ENCODE assay signal across 15 cellular contexts in the genomic region with DNA sequence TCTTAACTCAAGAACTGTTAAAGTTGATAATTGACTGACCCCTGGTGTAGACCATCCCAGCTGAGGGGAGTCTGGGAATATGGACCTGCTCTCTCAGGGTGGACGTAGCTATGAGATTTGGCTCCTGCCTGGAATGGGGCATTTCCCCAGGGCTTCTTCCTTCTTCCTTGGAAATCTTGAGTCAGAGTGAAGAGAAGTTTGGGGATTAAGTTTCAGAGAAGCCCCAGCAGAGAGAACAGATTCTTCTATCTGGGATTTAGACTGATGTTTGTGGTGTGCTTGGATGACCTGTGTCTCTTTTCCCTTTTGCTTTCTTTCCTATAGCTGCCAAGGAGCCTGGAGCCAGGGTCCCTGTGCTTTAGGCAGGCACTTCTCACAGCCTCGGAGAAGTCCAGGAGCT. TPM values are rescaled to one million over a fixed set of nuclear protein-coding genes. Genes with fewer than 3 reads are reported as not detected.
A peak's percentile ranks its signal among the peaks of the same experiment; 100 is the strongest.
DNase-seq lines count a peak whose midpoint lies in the region; TF ChIP-seq lines count a peak whose summit lies in the region.
"Had no signal": no experiment of that assay in that cellular context is flagged by ENCODE, and none has a peak within 500 bp of the region (broad histone marks: within the 10 kb centered on the region; RNA-seq: fewer than 3 reads in every experiment).

No MANE protein-coding gene starts in this region.

- peaks cover 15% of the 10 kb centered on the region for H3K4me1 Mint-ChIP-seq in CD14-positive monocyte
- peaks cover 3% of the 10 kb centered on the region for H3K4me1 Mint-ChIP-seq in progenitor cell of endocrine pancreas (ENCODE audit: low read depth)

- no peak for TF ChIP-seq POLR2A in lower leg skin (IDR thresholded peaks at IDR 0.05)

- 89 to 97% methylated on average over 2 of the region's 2 CpGs for WGBS in lower leg skin, 2 donors

- no peak for DNase-seq in A673 (ENCODE audit: low spot score)
- no peak for DNase-seq in CD14-positive monocyte (ENCODE audit: low spot score)
- DNase-seq in fibroblast of gingiva (ENCODE audit: low read depth) = peak; percentile 59
- no peak for DNase-seq in progenitor cell of endocrine pancreas (ENCODE audit: low spot score, unreplicated experiment)
- no peak for DNase-seq in NCI-H748 (lab: John Stamatoyannopoulos, UW; ENCODE audit: unreplicated experiment)
- no peak for DNase-seq in NCI-H524 (lab: John Stamatoyannopoulos, UW)
- DNase-seq in lower leg skin (ENCODE audit: low spot score in 2 of 2) = no peak
- DNase-seq: AML-193; Caco-2; CD4-positive, CD25-positive, alpha-beta regulatory T cell; NCI-H1417; NCI-H187; NCI-H2227 treated with DMSO at 0.1 percent for 48 hours; NCI-H524 treated with DMSO at 0.1 percent for 48 hours had no signal

- H3K36me3 Mint-ChIP-seq in CD14-positive monocyte (peaks cover 58 to 90% of the 10 kb centered on the region in 2 donors), progenitor cell of endocrine pancreas (ENCODE audit: insufficient read depth) (peaks cover 29% of the 10 kb centered on the region)

- H3K9me3 ChIP-seq in A673 (ENCODE audit: low read depth, low read length, poor library complexity, severe bottlenecking) = no peaks in the 10 kb centered on the region
- H3K9me3 ChIP-seq: Caco-2 had no signal

- H3K9me3 Mint-ChIP-seq in CD14-positive monocyte (no peaks in the 10 kb centered on the region), progenitor cell of endocrine pancreas (ENCODE audit: low read depth) (no peaks in the 10 kb centered on the region)
- H3K9me3 Mint-ChIP-seq: CD4-positive, CD25-positive, alpha-beta regulatory T cell had no signal

- no TSS peak for BruUV-seq in A673 (replicated peaks; lab: Mats Ljungman, UMichigan)

- CTCF ChIA-PET in A673 (lab: Charles Lee) = interaction anchor here (0.6 kb wide), 1 partner anchor 24 kb away, joined by 3 read pairs; no protein-coding TSS in a partner anchor

- POLR2A ChIA-PET in A673 (lab: Charles Lee; ENCODE audit: low non-redundant PET) = no interaction called here

- no peaks in the 10 kb centered on the region for H3K4me1 ChIP-seq in A673 (ENCODE audit: insufficient read depth, low read length, poor library complexity, severe bottlenecking)
- H3K4me1 ChIP-seq: Caco-2 had no signal

- H3K27ac Mint-ChIP-seq in CD14-positive monocyte (peak overlapping the region in 5 of 7 donors; percentile 13 to 74 (median 53)), progenitor cell of endocrine pancreas (peak overlapping the region; percentile 74)

- no peak overlapping the region for H3K4me3 Mint-ChIP-seq in CD14-positive monocyte
- H3K4me3 Mint-ChIP-seq in progenitor cell of endocrine pancreas (ENCODE audit: low read depth) = no peak overlapping the region
- H3K4me3 Mint-ChIP-seq: CD4-positive, CD25-positive, alpha-beta regulatory T cell had no signal

- peak overlapping the region; percentile 7 for H3K27ac ChIP-seq in A673 (ENCODE audit: low read depth, low read length, poor library complexity, severe bottlenecking)
- H3K27ac ChIP-seq: KMS-11 had no signal

- H3K4me3 ChIP-seq in A673 (ENCODE audit: low read depth, low read length, poor library complexity, severe bottlenecking) = no peak overlapping the region
- H3K4me3 ChIP-seq in lower leg skin (ENCODE audit: low read depth, poor library complexity, severe bottlenecking) = no peak overlapping the region

- no peak for TF ChIP-seq CTCF in A673 (conservative IDR thresholded peaks at IDR 0.05; ENCODE audit: low read depth, low read length)
- TF ChIP-seq CTCF in CD14-positive monocyte (IDR thresholded peaks at IDR 0.05) = no peak
- TF ChIP-seq CTCF in progenitor cell of endocrine pancreas (IDR thresholded peaks at IDR 0.05; ENCODE audit: unreplicated experiment) = no peak
- TF ChIP-seq CTCF in lower leg skin (IDR thresholded peaks at IDR 0.05) = no peak

- intact Hi-C loops in A673 (cut with micrococcal nuclease; ENCODE audit: unreplicated experiment) = no loop called here
- intact Hi-C loops in CD14-positive monocyte (cut with micrococcal nuclease) = no loop called here
- intact Hi-C loops in lower leg skin (cut with DNase I; ENCODE audit: low total_unique reads) = loop anchor here (10.0 kb wide), 2 partner anchors 49 to 1069 kb away; no protein-coding TSS in a partner anchor

- H3K27me3 Mint-ChIP-seq in CD14-positive monocyte (ENCODE audit: low read depth in 3 of 3) (no peaks in the 10 kb centered on the region), progenitor cell of endocrine pancreas (no peaks in the 10 kb centered on the region)
- H3K27me3 Mint-ChIP-seq: CD4-positive, CD25-positive, alpha-beta regulatory T cell had no signal

- H3K36me3 ChIP-seq in A673 (ENCODE audit: insufficient read depth, low read length, poor library complexity, severe bottlenecking) = peaks cover 53% of the 10 kb centered on the region

- no peaks in the 10 kb centered on the region for H3K27me3 ChIP-seq in A673 (replicated peaks; ENCODE audit: insufficient read depth, low read depth, low read length, poor library complexity)

RNA-seq across cellular contexts. Expression of a gene that starts 13.2 kb away (rescaled TPM):
- total RNA-seq in A673 (2021) (183 and 189 TPM in 2 replicates), progenitor cell of endocrine pancreas (213 and 214 TPM in 2 replicates), lower leg skin (10 to 100 TPM; 42.1 to 79.2 (median 57.8) TPM)
- polyA plus RNA-seq in CD14-positive monocyte = 100 to 1,000 TPM; 219 to 245 TPM

RNA-seq across cellular contexts. Expression of a gene that starts 20.0 kb away (rescaled TPM):
- total RNA-seq in A673 (2021) (392 and 403 TPM in 2 replicates), progenitor cell of endocrine pancreas (250 and 258 TPM in 2 replicates), lower leg skin (10 to 100 TPM; 35.4 to 64.4 (median 52.3) TPM)
- 10 to 100 TPM; 24.4 to 27.5 TPM for polyA plus RNA-seq in CD14-positive monocyte

RNA-seq across cellular contexts. Expression of a gene that starts 42.2 kb away (rescaled TPM):
- total RNA-seq in A673 (2021) (947 and 1,108 TPM in 2 replicates), progenitor cell of endocrine pancreas (308 and 331 TPM in 2 replicates), lower leg skin (100 to 1,000 TPM; 216 to 325 (median 281) TPM)
- 100 to 1,000 TPM; 294 to 362 TPM for polyA plus RNA-seq in CD14-positive monocyte
